1 cellular context compared by ENCODE assay signal in genomic region chr15:40069178-40070165, GRCh38.
TF ChIP-seq lines count a peak whose summit lies in the region.

No MANE protein-coding gene starts in this region.

TF ChIP-seq in GM12878, 131 proteins besides CTCF, POLR2A, EP300 and RAD21 (continued from another document and continues in another):
- TF ChIP-seq IRF5 (IDR thresholded peaks at IDR 0.05; ENCODE audit: borderline replicate concordance), result no peak
- TF ChIP-seq SMAD1 (IDR thresholded peaks at IDR 0.05; ENCODE audit: low read depth, partially characterized antibody), result peak; percentile 73
- no peak for TF ChIP-seq MXI1 (IDR thresholded peaks at IDR 0.05; ENCODE audit: low read depth, low read length)
- TF ChIP-seq PBX3 (IDR thresholded peaks at IDR 0.05; ENCODE audit: insufficient replicate concordance, low read depth, low read length), result no peak
- TF ChIP-seq ESRRA (IDR thresholded peaks at IDR 0.05; ENCODE audit: low read length), result no peak
- peak; percentile 54; the same call in 1 of the 2 replicates for TF ChIP-seq PKNOX1 (IDR thresholded peaks at IDR 0.05)
- TF ChIP-seq TARDBP (IDR thresholded peaks at IDR 0.05; ENCODE audit: borderline replicate concordance), result no peak
- no peak for TF ChIP-seq FOXM1 (IDR thresholded peaks at IDR 0.05; ENCODE audit: low read depth, low read length)
- no peak for TF ChIP-seq JUNB (IDR thresholded peaks at IDR 0.05)
- TF ChIP-seq CUX1 (IDR thresholded peaks at IDR 0.05; ENCODE audit: insufficient replicate concordance, low read depth, low read length), result peak; percentile 18
- TF ChIP-seq IRF3 (IDR thresholded peaks at IDR 0.05), result no peak
- TF ChIP-seq IRF4 (IDR thresholded peaks at IDR 0.05; ENCODE audit: low read depth, low read length), result no peak
- TF ChIP-seq MTA2 (IDR thresholded peaks at IDR 0.05; ENCODE audit: low read depth), result peak; percentile 62
- peak; percentile 83; the same call in 1 of the 2 replicates for TF ChIP-seq RB1 (IDR thresholded peaks at IDR 0.05; ENCODE audit: borderline replicate concordance)
- 0 out of 2 replicates have a peak, but pooled peaks have one; percentile 46 for TF ChIP-seq CHD4 (IDR thresholded peaks at IDR 0.05)
- no peak for TF ChIP-seq MTA3 (IDR thresholded peaks at IDR 0.05; ENCODE audit: borderline replicate concordance, low read length)
- TF ChIP-seq HCFC1 (IDR thresholded peaks at IDR 0.05; ENCODE audit: low read length), result no peak
- no peak for TF ChIP-seq NFXL1 (IDR thresholded peaks at IDR 0.05; ENCODE audit: borderline replicate concordance)
- no peak for TF ChIP-seq CEBPZ (IDR thresholded peaks at IDR 0.05; ENCODE audit: low read depth, low read length)
- no peak for TF ChIP-seq HDAC2 (IDR thresholded peaks at IDR 0.05)
- no peak for TF ChIP-seq ZNF274 (IDR thresholded peaks at IDR 0.05; ENCODE audit: insufficient read depth, insufficient read length)
- peak; percentile 72; the same call in 1 of the 2 replicates for TF ChIP-seq ZNF207 (IDR thresholded peaks at IDR 0.05; ENCODE audit: borderline replicate concordance)
- TF ChIP-seq NR2C2 (IDR thresholded peaks at IDR 0.05; ENCODE audit: borderline replicate concordance, control insufficient read depth, insufficient read length, low read depth), result no peak
- TF ChIP-seq ZNF622 (IDR thresholded peaks at IDR 0.05), result no peak
- TF ChIP-seq RBBP5 (conservative IDR thresholded peaks at IDR 0.05), result no peak
- no peak for TF ChIP-seq FOXK2 (IDR thresholded peaks at IDR 0.05)
- TF ChIP-seq E2F8 (IDR thresholded peaks at IDR 0.05; ENCODE audit: low read depth, partially characterized antibody), result no peak
- TF ChIP-seq SRF (IDR thresholded peaks at IDR 0.05; ENCODE audit: low read depth in 2 of 2, low read length in 2 of 2), result no peak
- no peak for TF ChIP-seq MYC (IDR thresholded peaks at IDR 0.05; ENCODE audit: insufficient read depth, insufficient read length, insufficient replicate concordance, low read length, severe bottlenecking)
- TF ChIP-seq EGR1 (IDR thresholded peaks at IDR 0.05; ENCODE audit: borderline replicate concordance in 1 of 2, low read depth in 2 of 2, low read length in 2 of 2), result peak in 1 of 2 experiments; percentile 60; a peak in 1 of 3 replicates
- no peak for TF ChIP-seq E4F1 (IDR thresholded peaks at IDR 0.05; ENCODE audit: borderline replicate concordance, partially characterized antibody)
- peak; percentile 68 to 80 for TF ChIP-seq IKZF2 (IDR thresholded peaks at IDR 0.05)
- TF ChIP-seq NKRF (conservative IDR thresholded peaks at IDR 0.05), result 0 out of 2 replicates have a peak, but pooled peaks have one; percentile 25
- no peak for TF ChIP-seq CREM (IDR thresholded peaks at IDR 0.05; ENCODE audit: low read depth)
